16 cellular contexts compared by ENCODE assay signal in genomic region chr9:135088348-135088978, GRCh38. TPM values are rescaled to one million over a fixed set of nuclear protein-coding genes. Genes with fewer than 3 reads are reported as not detected.
DNase-seq lines count a peak whose midpoint lies in the region; ATAC-seq and TF ChIP-seq lines count a peak whose summit lies in the region.
"Had no signal": no experiment of that assay in that cellular context is flagged by ENCODE, and none has a peak within 500 bp of the region (broad histone marks: within the 10 kb centered on the region; RNA-seq: fewer than 3 reads in every experiment).

No MANE protein-coding gene starts in this region.

- no peaks in the 10 kb centered on the region for H3K9me3 ChIP-seq in heart left ventricle
- no peaks in the 10 kb centered on the region for H3K9me3 ChIP-seq in ovary
- H3K9me3 ChIP-seq in uterus: no peaks in the 10 kb centered on the region
- no peaks in the 10 kb centered on the region for H3K9me3 ChIP-seq in body of pancreas

- ATAC-seq in heart left ventricle: no peak
- ATAC-seq in left ventricle myocardium superior: no peak
- no peak for ATAC-seq in body of pancreas
- ATAC-seq: GM12878 had no signal

- no peak overlapping the region for H3K27ac ChIP-seq in heart left ventricle
- H3K27ac ChIP-seq in ovary: peak overlapping the region in 1 of 2 donors; percentile 5
- no peak overlapping the region for H3K27ac ChIP-seq in uterus
- no peak overlapping the region for H3K27ac ChIP-seq in body of pancreas
- H3K27ac ChIP-seq: brain microvascular endothelial cell had no signal

- H3K4me1 ChIP-seq in heart left ventricle (peaks cover 0 to 38% (median 19%) of the 10 kb centered on the region in 12 donors), ovary (ENCODE audit: insufficient read depth) (peaks cover 6% of the 10 kb centered on the region), uterus (peaks cover 0 to 13% of the 10 kb centered on the region in 2 donors), body of pancreas (peaks cover 48% of the 10 kb centered on the region)

- peak in 1 of 5 donors; percentile 59 for DNase-seq in heart left ventricle
- DNase-seq in left ventricle myocardium superior: no peak
- peak; percentile 50 for DNase-seq in glutamatergic neuron
- no peak for DNase-seq in ovary
- DNase-seq in uterus: no peak
- DNase-seq in body of pancreas: no peak
- DNase-seq in RPMI8226: no peak
- no peak for DNase-seq in activated gamma-delta T cell (lab: John Stamatoyannopoulos, UW)
- DNase-seq: activated CD4-positive, alpha-beta T cell treated with anti-CD3 and anti-CD28 coated beads, Interleukin-2, amount 50 U/mL, for 48 hours; brain microvascular endothelial cell; DMS53; NCI-H1930 had no signal

- H3K27me3 ChIP-seq in heart left ventricle (peaks cover 15 to 44% (median 23%) of the 10 kb centered on the region in 9 donors), ovary (no peaks in the 10 kb centered on the region), uterus (peaks cover 0 to 13% of the 10 kb centered on the region in 2 donors), body of pancreas (peaks cover 0 to 6% of the 10 kb centered on the region in 2 donors)

- H3K4me3 Mint-ChIP-seq in glutamatergic neuron (ENCODE audit: unreplicated experiment): peak overlapping the region; percentile 87

- TF ChIP-seq EP300 in ovary (IDR thresholded peaks at IDR 0.05): no peak

- peaks cover 17% of the 10 kb centered on the region for H3K27me3 Mint-ChIP-seq in glutamatergic neuron (ENCODE audit: unreplicated experiment)

- intact Hi-C loops in heart left ventricle (cut with DNase I) (loop anchor here in 2 of 10 donors (5.0 to 10.0 kb wide), 2 partner anchors 391 to 394 kb away; no protein-coding TSS in a partner anchor), left ventricle myocardium superior (cut with micrococcal nuclease) (loop anchor here (5.0 to 10.0 kb wide), 2 partner anchors 254 to 326 kb away; no protein-coding TSS in a partner anchor), ovary (cut with DNase I) (loop anchor here (5.0 to 10.0 kb wide), 3 partner anchors 254 to 394 kb away; no protein-coding TSS in a partner anchor), uterus (cut with DNase I; ENCODE audit: low total_unique reads) (loop anchor here (10.0 kb wide), 1 partner anchor 256 kb away; no protein-coding TSS in a partner anchor), body of pancreas (cut with DNase I) (loop anchor here (5.0 kb wide), 1 partner anchor 324 kb away; no protein-coding TSS in a partner anchor)

- H3K4me3 ChIP-seq in heart left ventricle (peak overlapping the region; percentile 22 to 63 (median 52)), ovary (peak overlapping the region; percentile 36), uterus (peak overlapping the region; percentile 1 to 42), body of pancreas (no peak overlapping the region)
- H3K4me3 ChIP-seq: GM12878 had no signal

- TF ChIP-seq POLR2A in heart left ventricle (IDR thresholded peaks at IDR 0.05) (no peak), ovary (IDR thresholded peaks at IDR 0.05) (no peak), uterus (IDR thresholded peaks at IDR 0.05) (no peak), body of pancreas (IDR thresholded peaks at IDR 0.05) (no peak)

- peaks cover 6% of the 10 kb centered on the region for H3K36me3 Mint-ChIP-seq in glutamatergic neuron (ENCODE audit: unreplicated experiment)

- no peak overlapping the region for H3K27ac Mint-ChIP-seq in glutamatergic neuron (ENCODE audit: unreplicated experiment)
- H3K27ac Mint-ChIP-seq: activated T-helper 2 cell treated with anti-CD3 and anti-CD28 coated beads, Interferon-gamma antibody, Interleukin-2, Interleukin-4, amounts not matched to agents 10 μg/mL and 5 μg/mL and 100 μg/mL, durations not matched to agents 14 hours and 24 hours and 36 hours had no signal

- 2 to 6% (median 4%) methylated on average over 28 to 45 of the region's 45 CpGs for WGBS in heart left ventricle, 4 donors
- 1 to 2% (median 2%) methylated on average over 40 to 45 of the region's 45 CpGs for WGBS in ovary, 3 donors
- 0 to 3% methylated on average over 6 to 43 of the region's 45 CpGs for WGBS in body of pancreas, 2 donors

- H3K4me1 Mint-ChIP-seq in glutamatergic neuron (ENCODE audit: low read depth, unreplicated experiment): peaks cover 42% of the 10 kb centered on the region

- H3K36me3 ChIP-seq in heart left ventricle (no peaks in the 10 kb centered on the region), ovary (no peaks in the 10 kb centered on the region), uterus (no peaks in the 10 kb centered on the region), body of pancreas (replicated peaks in 1 of 2; ENCODE audit: insufficient read depth in 1 of 2, low read depth in 2 of 2) (no peaks in the 10 kb centered on the region)
- H3K36me3 ChIP-seq: brain microvascular endothelial cell had no signal

- peaks cover 12% of the 10 kb centered on the region for H3K9me3 Mint-ChIP-seq in glutamatergic neuron (ENCODE audit: unreplicated experiment)
- H3K9me3 Mint-ChIP-seq: activated T-helper 2 cell treated with anti-CD3 and anti-CD28 coated beads, Interferon-gamma antibody, Interleukin-2, Interleukin-4, amounts not matched to agents 10 μg/mL and 5 μg/mL and 100 μg/mL, durations not matched to agents 14 hours and 24 hours and 36 hours had no signal

- no peak for TF ChIP-seq CTCF in heart left ventricle (IDR thresholded peaks at IDR 0.05)
- TF ChIP-seq CTCF in glutamatergic neuron (IDR thresholded peaks at IDR 0.05; ENCODE audit: partially characterized antibody, unreplicated experiment): no peak
- no peak for TF ChIP-seq CTCF in ovary (IDR thresholded peaks at IDR 0.05)
- TF ChIP-seq CTCF in uterus (IDR thresholded peaks at IDR 0.05): no peak
- no peak for TF ChIP-seq CTCF in body of pancreas (IDR thresholded peaks at IDR 0.05)

RNA-seq across cellular contexts. Expression of gene OLFM1, which starts 1.0 kb away (rescaled TPM):
- 10 to 100 TPM in 3 of 9 donors, 1 to 10 TPM in 6; 3.5 to 11.8 (median 8.1) TPM for total RNA-seq in heart left ventricle
- polyA plus RNA-seq in heart left ventricle: 1 to 10 TPM; 6.5 to 8.2 TPM
- total RNA-seq in left ventricle myocardium superior: 12.5 TPM
- total RNA-seq in glutamatergic neuron (ENCODE audit: unreplicated experiment): 387 TPM
- total RNA-seq in ovary: 10 to 100 TPM in 5 of 7 donors, 1 to 10 TPM in 2; 6.5 to 40.0 (median 19.9) TPM
- 10 to 100 TPM; 16.3 to 22.3 TPM for polyA plus RNA-seq in ovary
- total RNA-seq in uterus: 10 to 100 TPM in 3 of 4 donors, 1 to 10 TPM in 1; 8.5 to 73.9 (median 19.1) TPM
- total RNA-seq in body of pancreas: 1 to 10 TPM; 6.3 to 7.8 TPM
- total RNA-seq: epithelial cell of proximal tubule, GM12878, LHCN-M2 had no signal
- polyA plus RNA-seq: GM12878 had no signal

Comparison
In these comparisons a context has a peak if more than half of its experiments do, and no peak if none do; other contexts are left out.
1. H3K4me3 ChIP-seq: peak in heart left ventricle (12 of 12), ovary (single experiment) and uterus (2 of 2); none in body of pancreas (0 of 2).